In genomic region chr11:78930810-78931209, GRCh38 we compare ENCODE assay signal across 22 cellular contexts.
DNase-seq lines count a peak whose midpoint lies in the region; ATAC-seq and TF ChIP-seq lines count a peak whose summit lies in the region.
"Had no signal": no experiment of that assay in that cellular context is flagged by ENCODE, and none has a peak within 500 bp of the region (broad histone marks: within the 10 kb centered on the region; RNA-seq: fewer than 3 reads in every experiment).

No MANE protein-coding gene starts in this region.

- no peak overlapping the region for H3K27ac Mint-ChIP-seq in endodermal cell
- H3K27ac Mint-ChIP-seq: CD14-positive monocyte had no signal

- peaks cover 9% of the 10 kb centered on the region for H3K36me3 Mint-ChIP-seq in endodermal cell (ENCODE audit: low read depth)
- H3K36me3 Mint-ChIP-seq: CD14-positive monocyte had no signal

- DNase-seq in SK-N-DZ (ENCODE audit: low spot score) (peak; percentile 80), endodermal cell (no peak), sciatic nerve (ENCODE audit: low spot score) (no peak), inferior parietal cortex (ENCODE audit: extremely low spot score) (no peak), activated gamma-delta T cell (lab: John Stamatoyannopoulos, UW) (no peak), NCI-H187 (lab: John Stamatoyannopoulos, UW) (no peak), SIG-M5 (lab: John Stamatoyannopoulos, UW) (no peak)
- DNase-seq: 8988T, ACHN, BE2C, Calu3, DND-41, IMR-90, KG1, MG63, NCI-H1105 treated with DMSO at 0.1 percent for 48 hours, NCI-H146, NCI-H2227 treated with DMSO at 0.1 percent for 48 hours, Right ventricle myocardium superior, RPMI8226 had no signal

- H3K36me3 ChIP-seq in endodermal cell (ENCODE audit: control insufficient read depth, insufficient read depth, low read length) (no peaks in the 10 kb centered on the region), muscle layer of colon (ENCODE audit: insufficient read depth, low read length) (no peaks in the 10 kb centered on the region)
- H3K36me3 ChIP-seq: BE2C, MG63 had no signal

- H3K9ac ChIP-seq in endodermal cell (ENCODE audit: extremely low read depth, low read length, poor library complexity, severe bottlenecking) (no peak overlapping the region), muscle layer of colon (ENCODE audit: low read length) (no peak overlapping the region)

- intact Hi-C loops in sciatic nerve (cut with DNase I), result no loop called here

- WGBS in endodermal cell (ENCODE audit: insufficient coverage in 1 of 2, insufficient read length in 1 of 2), 2 experiments, result 79 to 83% methylated on average over 9 of the region's 9 CpGs

- peak; percentile 80 for ATAC-seq in sciatic nerve

- H3K9me3 Mint-ChIP-seq in endodermal cell, result peaks cover 15% of the 10 kb centered on the region

- no peak overlapping the region for H3K4me3 Mint-ChIP-seq in endodermal cell
- H3K4me3 Mint-ChIP-seq: CD14-positive monocyte had no signal

- H3K9me3 ChIP-seq in endodermal cell (ENCODE audit: control insufficient read depth, low read length) (peaks cover 6% of the 10 kb centered on the region), muscle layer of colon (ENCODE audit: low read length) (no peaks in the 10 kb centered on the region)
- H3K9me3 ChIP-seq: BE2C, MG63 had no signal

- TF ChIP-seq CTCF in endodermal cell (conservative IDR thresholded peaks at IDR 0.05), result no peak

- peaks cover 18% of the 10 kb centered on the region for H3K4me1 ChIP-seq in endodermal cell (ENCODE audit: control insufficient read depth, insufficient read depth, low read length)
- peaks cover 28% of the 10 kb centered on the region for H3K4me1 ChIP-seq in muscle layer of colon (ENCODE audit: insufficient read depth, low read length)

- H3K27me3 Mint-ChIP-seq in endodermal cell (ENCODE audit: insufficient read depth), result peaks cover 84% of the 10 kb centered on the region

- no peak overlapping the region for H3K4me3 ChIP-seq in endodermal cell (ENCODE audit: low read length)
- peak overlapping the region in 1 of 2 donors; percentile 5 for H3K4me3 ChIP-seq in muscle layer of colon (ENCODE audit: low read depth in 1 of 2, low read length in 2 of 2)
- H3K4me3 ChIP-seq: MG63 had no signal

- H3K27me3 ChIP-seq in endodermal cell (ENCODE audit: control insufficient read depth, insufficient read depth, low read length, poor library complexity, severe bottlenecking), result peaks cover 75% of the 10 kb centered on the region
- no peaks in the 10 kb centered on the region for H3K27me3 ChIP-seq in muscle layer of colon (ENCODE audit: control insufficient read depth in 1 of 2, insufficient read depth in 2 of 2, low read length in 2 of 2)
- H3K27me3 ChIP-seq: BE2C, MG63 had no signal

- peak overlapping the region; percentile 34 for H3K27ac ChIP-seq in endodermal cell (ENCODE audit: low read depth, low read length)
- H3K27ac ChIP-seq in muscle layer of colon (ENCODE audit: low read depth, low read length), result peak overlapping the region; percentile 41

- H3K4me1 Mint-ChIP-seq in endodermal cell, result peaks cover 45% of the 10 kb centered on the region
